1 cellular context compared by ENCODE assay signal in the genomic region with DNA sequence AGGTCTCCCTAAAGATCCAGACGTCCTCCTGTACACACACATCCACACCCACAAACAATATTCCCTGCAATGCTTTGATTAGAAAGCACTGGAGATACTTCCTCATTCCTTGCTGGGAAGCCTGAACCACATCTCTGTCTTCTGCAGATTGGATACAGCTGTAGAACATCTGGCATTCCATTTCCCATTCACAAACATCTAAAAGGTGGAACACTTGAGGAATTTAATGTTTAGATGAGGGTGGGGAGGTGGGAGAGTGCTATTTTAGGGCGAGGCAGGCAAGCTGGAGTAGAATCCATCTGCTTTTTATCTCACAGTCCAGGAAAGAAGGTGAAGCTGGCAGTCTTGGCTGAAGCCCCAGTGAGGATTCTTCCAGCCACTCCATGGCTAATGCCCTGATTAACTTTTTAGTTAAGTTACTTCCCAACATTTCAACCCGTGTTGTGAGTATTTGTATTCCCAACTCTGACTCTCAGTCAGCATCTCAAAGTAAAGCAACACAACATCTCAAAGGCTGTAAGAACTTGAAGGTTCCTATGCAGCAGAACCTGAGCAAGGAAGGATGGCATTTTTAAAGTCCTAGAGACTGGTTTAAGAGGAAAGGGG.
TF ChIP-seq lines count a peak whose summit lies in the region.

No MANE protein-coding gene starts in this region.

TF ChIP-seq in SK-N-SH, 30 proteins besides CTCF, POLR2A, EP300 and RAD21:
- TF ChIP-seq CHD2 (IDR thresholded peaks at IDR 0.05; ENCODE audit: low read length, partially characterized antibody) (no peak), GABPA (IDR thresholded peaks at IDR 0.05; ENCODE audit: low read depth) (no peak), MXI1 (IDR thresholded peaks at IDR 0.05; ENCODE audit: low read depth, low read length) (no peak), SIN3A (IDR thresholded peaks at IDR 0.05; ENCODE audit: borderline replicate concordance, low read depth, low read length) (no peak), PBX3 (IDR thresholded peaks at IDR 0.05) (peak; percentile 73), RCOR1 (IDR thresholded peaks at IDR 0.05; ENCODE audit: low read length) (no peak), RXRA (IDR thresholded peaks at IDR 0.05; ENCODE audit: borderline replicate concordance, low read depth) (0 out of 2 replicates have a peak, but pooled peaks have one; percentile 5), YY1 (IDR thresholded peaks at IDR 0.05; ENCODE audit: low read depth) (no peak), TCF12 (IDR thresholded peaks at IDR 0.05) (peak; percentile 96), GATA2 (CRISPR knock-in tag; IDR thresholded peaks at IDR 0.05) (no peak), POLR2AphosphoS5 (IDR thresholded peaks at IDR 0.05; ENCODE audit: low read depth, low read length) (peak; percentile 81), ELF1 (IDR thresholded peaks at IDR 0.05) (peak; percentile 85), FOXJ3 (CRISPR knock-in tag; IDR thresholded peaks at IDR 0.05) (no peak), MEF2A (IDR thresholded peaks at IDR 0.05; ENCODE audit: borderline replicate concordance, low read depth) (peak; percentile 62; the same call in 1 of the 2 replicates), RFX5 (IDR thresholded peaks at IDR 0.05; ENCODE audit: low read length) (no peak), NFIC (IDR thresholded peaks at IDR 0.05; ENCODE audit: borderline replicate concordance) (peak; percentile 72; the same call in 1 of the 2 replicates)
- TF ChIP-seq, protein P1, sequence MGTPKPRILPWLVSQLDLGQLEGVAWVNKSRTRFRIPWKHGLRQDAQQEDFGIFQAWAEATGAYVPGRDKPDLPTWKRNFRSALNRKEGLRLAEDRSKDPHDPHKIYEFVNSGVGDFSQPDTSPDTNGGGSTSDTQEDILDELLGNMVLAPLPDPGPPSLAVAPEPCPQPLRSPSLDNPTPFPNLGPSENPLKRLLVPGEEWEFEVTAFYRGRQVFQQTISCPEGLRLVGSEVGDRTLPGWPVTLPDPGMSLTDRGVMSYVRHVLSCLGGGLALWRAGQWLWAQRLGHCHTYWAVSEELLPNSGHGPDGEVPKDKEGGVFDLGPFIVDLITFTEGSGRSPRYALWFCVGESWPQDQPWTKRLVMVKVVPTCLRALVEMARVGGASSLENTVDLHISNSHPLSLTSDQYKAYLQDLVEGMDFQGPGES (IDR thresholded peaks at IDR 0.05; ENCODE audit: low read depth, low read length), result no peak
TF ChIP-seq in SK-N-SH: peak in this region for 7.
